ENCODE assay signal across 19 cellular contexts in the genomic region with DNA sequence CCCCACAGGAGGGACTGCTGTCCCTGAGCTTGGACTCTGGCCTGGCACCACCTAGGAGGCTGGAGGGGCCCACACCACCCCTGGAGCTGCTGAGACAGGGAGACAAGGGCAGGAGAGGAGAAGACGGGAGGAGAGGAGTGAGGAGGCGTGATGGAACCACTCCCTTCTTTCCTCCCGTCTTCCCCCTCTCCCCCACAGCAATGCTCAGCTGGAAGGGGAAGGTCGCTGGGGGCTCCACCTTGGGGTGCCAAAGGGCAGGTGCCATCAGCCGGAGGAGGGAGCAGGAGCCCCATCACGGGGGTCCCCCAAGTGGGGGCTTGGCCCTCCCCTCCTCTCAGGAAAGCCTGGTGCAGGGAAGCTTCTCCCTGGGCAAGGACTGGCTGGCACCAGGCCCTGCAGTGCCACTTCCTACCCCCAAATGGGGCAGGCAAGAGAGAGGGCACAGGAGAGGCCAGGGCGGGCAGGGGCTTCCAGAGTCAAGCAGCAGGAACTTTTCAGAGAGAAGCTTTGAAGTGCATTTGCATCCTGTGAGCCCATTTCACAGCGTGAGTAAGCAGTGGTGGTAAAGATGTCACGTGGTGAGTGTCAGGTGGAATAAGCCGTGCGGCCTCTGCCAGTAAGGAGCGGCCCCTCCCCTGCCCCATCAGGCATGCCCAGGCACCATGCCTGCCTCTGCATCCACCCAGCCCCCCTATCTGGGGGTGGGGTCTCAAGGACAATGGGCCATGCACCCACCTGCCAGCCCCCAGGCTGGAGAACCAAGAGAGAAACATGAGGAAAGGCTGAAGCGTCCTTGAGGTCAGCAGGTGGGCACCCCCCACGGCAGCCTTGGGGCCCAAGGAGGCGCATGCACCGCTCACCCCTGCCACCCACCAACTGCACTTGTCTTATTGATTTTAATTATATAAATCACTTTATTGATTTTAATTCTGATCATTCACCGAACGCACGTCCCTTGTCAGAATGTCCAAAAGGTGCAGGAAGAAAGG. TPM values are rescaled to one million over a fixed set of nuclear protein-coding genes. Genes with fewer than 3 reads are reported as not detected.
DNase-seq lines count a peak whose midpoint lies in the region; ATAC-seq and TF ChIP-seq lines count a peak whose summit lies in the region.
"Had no signal": no experiment of that assay in that cellular context is flagged by ENCODE, and none has a peak within 500 bp of the region (broad histone marks: within the 10 kb centered on the region; RNA-seq: fewer than 3 reads in every experiment).

No MANE protein-coding gene starts in this region.

- H3K9me3 ChIP-seq in left ventricle myocardium inferior (replicated peaks) (no peaks in the 10 kb centered on the region), hepatocyte (ENCODE audit: low read depth) (no peaks in the 10 kb centered on the region), neuronal stem cell (replicated peaks in 1 of 2; ENCODE audit: control insufficient read depth in 2 of 2, insufficient read depth in 1 of 2, low read depth in 1 of 2, low read length in 2 of 2) (peaks cover 0 to 8% of the 10 kb centered on the region in 2 donors), PC-9 (ENCODE audit: insufficient read depth, low read depth) (no peaks in the 10 kb centered on the region)
- H3K9me3 ChIP-seq: BLaER1 treated with 17β-estradiol and CSF1 and Interleukin-3, amounts not matched to agents 10 nM and 100 nM had no signal

- H3K79me2 ChIP-seq in hepatocyte (peaks cover 64% of the 10 kb centered on the region), PC-9 (ENCODE audit: low read depth) (no peaks in the 10 kb centered on the region)

- no peak overlapping the region for H2BK120ac ChIP-seq in neuronal stem cell (ENCODE audit: low read depth, low read length)

- CTCF ChIA-PET in PC-9 (lab: Charles Lee) = no interaction called here

- H4K20me1 ChIP-seq in hepatocyte (ENCODE audit: insufficient read depth, poor library complexity, severe bottlenecking) (peaks cover 83% of the 10 kb centered on the region), PC-9 (ENCODE audit: insufficient read depth) (no peaks in the 10 kb centered on the region)

- TF ChIP-seq CTCF in left ventricle myocardium inferior (IDR thresholded peaks at IDR 0.05; ENCODE audit: borderline replicate concordance) = no peak
- TF ChIP-seq CTCF in hepatocyte (IDR thresholded peaks at IDR 0.05; ENCODE audit: poor library complexity) = no peak
- TF ChIP-seq CTCF in PC-9 (conservative IDR thresholded peaks at IDR 0.05) = no peak

- H3K4me1 ChIP-seq in left ventricle myocardium inferior = peaks cover 22% of the 10 kb centered on the region
- H3K4me1 ChIP-seq in hepatocyte (ENCODE audit: insufficient read depth) = no peaks in the 10 kb centered on the region
- H3K4me1 ChIP-seq in neuronal stem cell (ENCODE audit: control insufficient read depth in 2 of 2, insufficient read depth in 1 of 2, low read depth in 1 of 2, low read length in 2 of 2) = peaks cover 4 to 7% of the 10 kb centered on the region in 2 donors
- no peaks in the 10 kb centered on the region for H3K4me1 ChIP-seq in PC-9 (replicated peaks; ENCODE audit: insufficient read depth)

- no peak overlapping the region for H2AFZ ChIP-seq in hepatocyte
- H2AFZ ChIP-seq in neuronal stem cell (ENCODE audit: low read length) = no peak overlapping the region
- no peak overlapping the region for H2AFZ ChIP-seq in PC-9

- H3K4me3 ChIP-seq in left ventricle myocardium inferior (no peak overlapping the region), hepatocyte (peak overlapping the region; percentile 6), neuronal stem cell (ENCODE audit: low read length in 2 of 2) (no peak overlapping the region), PC-9 (no peak overlapping the region)
- H3K4me3 ChIP-seq: BLaER1 treated with 17β-estradiol and CSF1 and Interleukin-3, amounts not matched to agents 10 nM and 100 nM had no signal

- peak overlapping the region; percentile 48 for H4K8ac ChIP-seq in neuronal stem cell (ENCODE audit: low read depth, low read length)

- ATAC-seq in Right ventricle myocardium superior (ENCODE audit: poor library complexity) (no peak), GM18861 (IDR thresholded peaks at IDR 0.05; ENCODE audit: unreplicated experiment) (no peak), GM18870 (IDR thresholded peaks at IDR 0.05; ENCODE audit: unreplicated experiment) (no peak)

- H3K9me2 ChIP-seq in hepatocyte (replicated peaks; ENCODE audit: insufficient read depth) (no peaks in the 10 kb centered on the region), PC-9 (ENCODE audit: insufficient read depth) (no peaks in the 10 kb centered on the region)

- H3K4me2 ChIP-seq in hepatocyte (peak overlapping the region; percentile 81), neuronal stem cell (ENCODE audit: insufficient read depth, low read length, poor library complexity, severe bottlenecking) (no peak overlapping the region), PC-9 (no peak overlapping the region)
- H3K4me2 ChIP-seq: BLaER1 treated with 17β-estradiol and CSF1 and Interleukin-3, amounts not matched to agents 10 nM and 100 nM had no signal

- no peak overlapping the region for H3K9ac ChIP-seq in neuronal stem cell (ENCODE audit: low read depth, low read length, poor library complexity)
- H3K9ac ChIP-seq: BLaER1 treated with 17β-estradiol and CSF1 and Interleukin-3, amounts not matched to agents 10 nM and 100 nM had no signal

- peak overlapping the region; percentile 92 for H2BK15ac ChIP-seq in neuronal stem cell (ENCODE audit: low read length)

- no peaks in the 10 kb centered on the region for H3F3A ChIP-seq in PC-9 (ENCODE audit: insufficient read depth, low read depth)

- no peak overlapping the region for H3K14ac ChIP-seq in neuronal stem cell (ENCODE audit: low read length)

- WGBS in hepatocyte (ENCODE audit: low lambda C conversion rate, missing lambda C conversion rate) = 75% methylated on average over 16 of the region's 19 CpGs
- WGBS in neuronal stem cell (ENCODE audit: extremely low coverage in 2 of 2, insufficient read length in 2 of 2, insufficient replicate concordance in 1 of 2), 2 donors = no CpG with 5 or more reads among the region's 19 CpGs

- no peak overlapping the region for H2BK5ac ChIP-seq in neuronal stem cell (ENCODE audit: low read length)

- peaks cover 16% of the 10 kb centered on the region for H3K36me3 ChIP-seq in left ventricle myocardium inferior
- no peaks in the 10 kb centered on the region for H3K36me3 ChIP-seq in hepatocyte (replicated peaks; ENCODE audit: insufficient read depth, low read depth)
- no peaks in the 10 kb centered on the region for H3K36me3 ChIP-seq in neuronal stem cell (replicated peaks in 1 of 2; ENCODE audit: control insufficient read depth in 2 of 2, insufficient read depth in 2 of 2, low read length in 2 of 2)
- H3K36me3 ChIP-seq in PC-9 (ENCODE audit: low read depth) = no peaks in the 10 kb centered on the region
- H3K36me3 ChIP-seq: BLaER1 treated with 17β-estradiol and CSF1 and Interleukin-3, amounts not matched to agents 10 nM and 100 nM had no signal

- H3K23ac ChIP-seq in neuronal stem cell (ENCODE audit: low read depth, low read length, poor library complexity) = no peak overlapping the region

- no TSS peak for BruUV-seq in PC-9 (replicated peaks; lab: Mats Ljungman, UMichigan)

- peak overlapping the region; percentile 78 for H3K18ac ChIP-seq in neuronal stem cell (ENCODE audit: low read length)

- no peak overlapping the region for H4K91ac ChIP-seq in neuronal stem cell (ENCODE audit: low read depth, low read length, poor library complexity)

- no peaks in the 10 kb centered on the region for H3K79me1 ChIP-seq in neuronal stem cell (ENCODE audit: low read depth, low read length)

- no peak overlapping the region for H3K4ac ChIP-seq in neuronal stem cell (ENCODE audit: low read length)

- peak overlapping the region; percentile 58 for H2BK12ac ChIP-seq in neuronal stem cell (ENCODE audit: low read length)

- peaks cover 84% of the 10 kb centered on the region for H3K27me3 ChIP-seq in left ventricle myocardium inferior (ENCODE audit: low read depth)
- no peaks in the 10 kb centered on the region for H3K27me3 ChIP-seq in hepatocyte
- H3K27me3 ChIP-seq in neuronal stem cell (ENCODE audit: control insufficient read depth in 3 of 3, insufficient read depth in 3 of 3, low read depth in 1 of 3, low read length in 3 of 3) = peaks cover 2 to 67% (median 62%) of the 10 kb centered on the region in 3 experiments
- H3K27me3 ChIP-seq in PC-9 (ENCODE audit: insufficient read depth, low read depth) = peaks cover 27% of the 10 kb centered on the region

- H2AK5ac ChIP-seq in neuronal stem cell (ENCODE audit: low read depth, low read length) = peak overlapping the region; percentile 96

- DNase-seq in Right ventricle myocardium superior (peak; percentile 27), left ventricle myocardium inferior (no peak), hepatocyte (ENCODE audit: low spot score) (no peak), neuronal stem cell (ENCODE audit: low spot score) (no peak), PC-9 (no peak), HuH-7.5 (ENCODE audit: low spot score) (no peak)
- DNase-seq: GF-D8; H9; Kasumi-1; MM.1S; NCI-H1092 treated with DMSO at 0.1 percent for 48 hours; NCI-H446; NK-92 treated with Interleukin-12 subunit alpha and Interleukin-12 subunit beta, amount 100 ng/mL, for 24 hours had no signal

- intact Hi-C loops in Right ventricle myocardium superior (cut with DNase I) (no loop called here), left ventricle myocardium inferior (cut with micrococcal nuclease) (no loop called here), PC-9 (cut with micrococcal nuclease; ENCODE audit: unreplicated experiment) (no loop called here)

- no peak overlapping the region for H3K27ac ChIP-seq in left ventricle myocardium inferior (replicated peaks)
- H3K27ac ChIP-seq in hepatocyte = peak overlapping the region; percentile 69
- H3K27ac ChIP-seq in neuronal stem cell (replicated peaks; ENCODE audit: low read length) = no peak overlapping the region
- H3K27ac ChIP-seq in PC-9 = no peak overlapping the region
- H3K27ac ChIP-seq: BLaER1 treated with 17β-estradiol and CSF1 and Interleukin-3, amounts not matched to agents 10 nM and 100 nM had no signal

- POLR2A ChIA-PET in PC-9 (lab: Charles Lee; ENCODE audit: unreplicated experiment) = no interaction called here

RNA-seq across cellular contexts. Expression of a gene that starts 4.9 kb away (rescaled TPM):
- total RNA-seq in Right ventricle myocardium superior (79.9 TPM), left ventricle myocardium inferior (75.0 TPM), hepatocyte (1,323 and 1,507 TPM in 2 replicates), PC-9 (2021) (0.15 and 0.24 TPM in 2 replicates)
- polyA plus RNA-seq in hepatocyte = 2,911 and 3,175 TPM in 2 replicates
- polyA plus RNA-seq in neuronal stem cell (2013, experiment 1 of 2) = 11.8 TPM
- 11.0 TPM for polyA plus RNA-seq in neuronal stem cell (2013, experiment 2 of 2)

RNA-seq across cellular contexts. Expression of a gene that starts 26.7 kb away (rescaled TPM):
- total RNA-seq in Right ventricle myocardium superior (not detected), left ventricle myocardium inferior (not detected), hepatocyte (not detected in 2 replicates), PC-9 (2021) (not detected in 2 replicates)
- polyA plus RNA-seq in hepatocyte = not detected in 2 replicates
- not detected for polyA plus RNA-seq in neuronal stem cell (2013, experiment 1 of 2)
- not detected for polyA plus RNA-seq in neuronal stem cell (2013, experiment 2 of 2)
- total RNA-seq: A172, Daoy, H9, SK-MEL-5 had no signal

RNA-seq across cellular contexts. Expression of a gene that starts 37.3 kb away (rescaled TPM):
- total RNA-seq in Right ventricle myocardium superior = not detected
- total RNA-seq in left ventricle myocardium inferior = not detected
- total RNA-seq in hepatocyte = 0.92 and 2.6 TPM in 2 replicates
- polyA plus RNA-seq in hepatocyte = 5.6 and 15.3 TPM in 2 replicates
- 1.0 TPM for polyA plus RNA-seq in neuronal stem cell (2013, experiment 1 of 2)
- 0.82 TPM for polyA plus RNA-seq in neuronal stem cell (2013, experiment 2 of 2)
- 2.2 and 2.5 TPM in 2 replicates for total RNA-seq in PC-9 (2021)
- total RNA-seq: Daoy, H9, SK-MEL-5 had no signal

Comparison
In these comparisons a context has a peak if more than half of its experiments do, and no peak if none do; other contexts are left out.
1. RNA of a gene that starts 4.9 kb away (total RNA-seq): 1,323 to 1,507 TPM in hepatocyte, 79.9 TPM in Right ventricle myocardium superior (single experiment) and 75.0 TPM in left ventricle myocardium inferior (single experiment); 0.15 to 0.24 TPM in PC-9; every median in the first group is over 10 times any median in the second.